ENCODE assay signal across 8 cellular contexts in the genomic region with DNA sequence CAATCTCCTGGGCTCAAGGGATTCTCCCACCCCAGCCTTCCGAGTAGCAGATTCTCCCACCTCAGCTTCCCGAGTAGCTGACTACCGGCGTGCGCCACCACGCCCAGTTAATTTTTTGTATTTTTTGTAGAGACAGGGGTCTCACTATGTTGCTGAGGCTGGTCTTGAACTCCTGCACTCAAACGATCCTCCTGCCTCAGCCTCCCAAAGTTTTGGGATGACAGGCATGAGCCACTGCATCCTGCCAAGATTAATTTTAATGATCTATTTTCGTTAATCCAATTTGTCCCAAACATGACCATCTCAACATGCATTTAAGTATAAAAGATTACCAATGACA. TPM values are rescaled to one million over a fixed set of nuclear protein-coding genes. Genes with fewer than 3 reads are reported as not detected.
DNase-seq lines count a peak whose midpoint lies in the region; ATAC-seq, FAIRE-seq and TF ChIP-seq lines count a peak whose summit lies in the region.

No MANE protein-coding gene starts in this region.

- CTCF ChIA-PET in HCT116 (lab: Charles Lee), result no interaction called here
- CTCF ChIA-PET in activated CD4-positive, alpha-beta memory T cell treated with anti-CD3 and anti-CD28 coated beads for 36 hours (lab: Charles Lee), result interaction anchor here (0.8 to 4.9 kb wide), 8 partner anchors 13 to 264 kb away, joined by 3 to 99 read pairs (median 4); a partner anchor contains a TSS

- H3K27me3 ChIP-seq in HCT116 (ENCODE audit: insufficient read depth, low read length) (no peaks in the 10 kb centered on the region), small intestine (ENCODE audit: control insufficient read depth in 2 of 2, insufficient read depth in 2 of 2, low read length in 2 of 2) (no peaks in the 10 kb centered on the region)

- RAD21 ChIA-PET in HCT116 (lab: Charles Lee; ENCODE audit: low non-redundant PET in 1 of 2, low total read pairs in 2 of 2, uncharacterized antibody in 2 of 2, unreplicated experiment in 2 of 2), result no interaction called here

- intact Hi-C loops in HCT116 (cut with micrococcal nuclease), result no loop called here
- intact Hi-C loops in activated CD4-positive, alpha-beta memory T cell treated with anti-CD3 and anti-CD28 coated beads for 36 hours (cut with micrococcal nuclease), result loop anchor here (5.0 kb wide), 3 partner anchors 116 to 829 kb away; a partner anchor contains a TSS

- DNase-seq in HCT116 (ENCODE audit: low read depth, low spot score) (no peak), glutamatergic neuron (no peak), small intestine (no peak), SK-N-DZ (ENCODE audit: low spot score) (no peak), putamen (ENCODE audit: low spot score) (no peak), NCI-H446 (lab: John Stamatoyannopoulos, UW) (no peak)
- DNase-seq in activated CD4-positive, alpha-beta memory T cell treated with anti-CD3 and anti-CD28 coated beads for 36 hours, result no peak

- no peaks in the 10 kb centered on the region for H3K27me3 Mint-ChIP-seq in activated CD4-positive, alpha-beta memory T cell treated with anti-CD3 and anti-CD28 coated beads for 36 hours
- peaks cover 10% of the 10 kb centered on the region for H3K27me3 Mint-ChIP-seq in glutamatergic neuron (ENCODE audit: unreplicated experiment)

- H3K4me3 ChIP-seq in HCT116 (replicated peaks in 1 of 2; ENCODE audit: low read depth in 1 of 2, low read length in 2 of 2) (peak overlapping the region; percentile 94 to 97), small intestine (ENCODE audit: low read depth in 1 of 2, low read length in 2 of 2) (peak overlapping the region in 1 of 2 donors; percentile 73)

- H3K9ac ChIP-seq in HCT116 (ENCODE audit: low read length), result peak overlapping the region; percentile 91

- no peak for TF ChIP-seq POLR2A in HCT116 (IDR thresholded peaks at IDR 0.05; ENCODE audit: borderline replicate concordance, extremely low read depth, insufficient read depth, insufficient read length)

- peaks cover 78% of the 10 kb centered on the region for H3K4me1 Mint-ChIP-seq in activated CD4-positive, alpha-beta memory T cell treated with anti-CD3 and anti-CD28 coated beads for 36 hours (ENCODE audit: low read depth)
- H3K4me1 Mint-ChIP-seq in glutamatergic neuron (ENCODE audit: low read depth, unreplicated experiment), result peaks cover 53% of the 10 kb centered on the region

- H3K27ac ChIP-seq in HCT116 (ENCODE audit: low read depth, low read length), result peak overlapping the region; percentile 91
- H3K27ac ChIP-seq in small intestine (ENCODE audit: low read depth in 1 of 2, low read length in 1 of 2), result peak overlapping the region; percentile 34 to 99

- TSS peak; percentile 44 for BruUV-seq in HCT116 (replicated peaks; lab: Mats Ljungman, UMichigan)

- no peak overlapping the region for H2AFZ ChIP-seq in HCT116 (ENCODE audit: low read depth, low read length, poor library complexity, severe bottlenecking)

- H3K79me2 ChIP-seq in HCT116 (ENCODE audit: insufficient read depth, low read length), result peaks cover 72% of the 10 kb centered on the region

- H3K9me3 ChIP-seq in HCT116 (ENCODE audit: control insufficient read depth in 1 of 2, insufficient read depth in 1 of 2, low read depth in 1 of 2, low read length in 2 of 2) (no peaks in the 10 kb centered on the region), small intestine (ENCODE audit: control insufficient read depth, low read depth) (no peaks in the 10 kb centered on the region)

- POLR2A ChIA-PET in HCT116 (lab: Charles Lee), result no interaction called here
- POLR2A ChIA-PET in activated CD4-positive, alpha-beta memory T cell treated with anti-CD3 and anti-CD28 coated beads for 36 hours (lab: Charles Lee), result interaction anchor here (3.9 to 4.4 kb wide), 3 partner anchors 9 to 53 kb away, joined by 23 to 50 read pairs (median 34); a partner anchor contains a TSS

- peak overlapping the region; percentile 91 for H3K27ac Mint-ChIP-seq in activated CD4-positive, alpha-beta memory T cell treated with anti-CD3 and anti-CD28 coated beads for 36 hours
- H3K27ac Mint-ChIP-seq in glutamatergic neuron (ENCODE audit: unreplicated experiment), result peak overlapping the region; percentile 85

- H3K36me3 Mint-ChIP-seq in activated CD4-positive, alpha-beta memory T cell treated with anti-CD3 and anti-CD28 coated beads for 36 hours, result peaks cover 26% of the 10 kb centered on the region
- no peaks in the 10 kb centered on the region for H3K36me3 Mint-ChIP-seq in glutamatergic neuron (ENCODE audit: unreplicated experiment)

- H3K9me2 ChIP-seq in HCT116 (ENCODE audit: insufficient read depth), result no peaks in the 10 kb centered on the region

- FAIRE-seq in small intestine (lab: Jason Lieb, UNC), result no peak

- H3K36me3 ChIP-seq in HCT116 (ENCODE audit: control insufficient read depth in 1 of 2, insufficient read depth in 2 of 2, low read length in 2 of 2) (no peaks in the 10 kb centered on the region; a peak in 1 of 4 replicates), small intestine (ENCODE audit: control insufficient read depth in 2 of 2, insufficient read depth in 2 of 2, low read length in 2 of 2) (no peaks in the 10 kb centered on the region)

- peaks cover 7 to 20% of the 10 kb centered on the region in 2 experiments; a peak in 3 of 4 replicates for H3K4me1 ChIP-seq in HCT116 (ENCODE audit: control insufficient read depth in 1 of 2, insufficient read depth in 2 of 2, low read length in 2 of 2)
- H3K4me1 ChIP-seq in small intestine (ENCODE audit: control insufficient read depth in 2 of 2, insufficient read depth in 1 of 2, low read depth in 1 of 2, low read length in 1 of 2), result peaks cover 7 to 38% of the 10 kb centered on the region in 2 donors

- ATAC-seq in HCT116 (no peak), GM18861 (IDR thresholded peaks at IDR 0.05; ENCODE audit: unreplicated experiment) (no peak)

- H4K20me1 ChIP-seq in HCT116 (ENCODE audit: insufficient read depth), result peaks cover 3% of the 10 kb centered on the region; the same call in 1 of the 2 replicates

- TF ChIP-seq CTCF in HCT116 (IDR thresholded peaks at IDR 0.05 in 2 of 3, conservative IDR thresholded peaks at IDR 0.05 in 1 of 3; ENCODE audit: borderline replicate concordance in 1 of 3, insufficient read depth in 1 of 3, low read depth in 2 of 3, low read length in 2 of 3), result no peak
- no peak for TF ChIP-seq CTCF in glutamatergic neuron (IDR thresholded peaks at IDR 0.05; ENCODE audit: partially characterized antibody, unreplicated experiment)

- 22 to 52% (median 31%) methylated on average over 8 of the region's 8 CpGs for WGBS in small intestine, 3 donors

- H3K9me3 Mint-ChIP-seq in activated CD4-positive, alpha-beta memory T cell treated with anti-CD3 and anti-CD28 coated beads for 36 hours, result no peaks in the 10 kb centered on the region
- peaks cover 14% of the 10 kb centered on the region for H3K9me3 Mint-ChIP-seq in glutamatergic neuron (ENCODE audit: unreplicated experiment)

- TF ChIP-seq RAD21 in HCT116 (IDR thresholded peaks at IDR 0.05; ENCODE audit: low read depth), result no peak

- peak overlapping the region; percentile 85 for H3K4me3 Mint-ChIP-seq in activated CD4-positive, alpha-beta memory T cell treated with anti-CD3 and anti-CD28 coated beads for 36 hours
- H3K4me3 Mint-ChIP-seq in glutamatergic neuron (ENCODE audit: unreplicated experiment), result peak overlapping the region; percentile 89

- H3K4me2 ChIP-seq in HCT116 (ENCODE audit: low read length), result peak overlapping the region; percentile 93

TF ChIP-seq in HCT116, 20 proteins besides CTCF, POLR2A, EP300 and RAD21 (continues in another document):
- TF ChIP-seq ZFX (IDR thresholded peaks at IDR 0.05), result no peak
- no peak for TF ChIP-seq CEBPB (IDR thresholded peaks at IDR 0.05; ENCODE audit: low read depth)
- no peak for TF ChIP-seq ZNF274 (IDR thresholded peaks at IDR 0.05; ENCODE audit: low read depth, low read length)
- TF ChIP-seq FOSL1 (IDR thresholded peaks at IDR 0.05; ENCODE audit: low read depth), result no peak
- no peak for TF ChIP-seq JUND (IDR thresholded peaks at IDR 0.05)
- no peak for TF ChIP-seq POLR2AphosphoS5 (IDR thresholded peaks at IDR 0.05; ENCODE audit: low read depth, low read length)
- no peak for TF ChIP-seq ELF1 (IDR thresholded peaks at IDR 0.05; ENCODE audit: borderline replicate concordance, low read depth)
- TF ChIP-seq SP1 (IDR thresholded peaks at IDR 0.05; ENCODE audit: low read depth), result no peak

RNA-seq across cellular contexts. Expression of a gene that starts 1.2 kb away (rescaled TPM):
- total RNA-seq in HCT116 (2021; ENCODE audit: unreplicated experiment) (33.4 TPM), glutamatergic neuron (ENCODE audit: unreplicated experiment) (87.7 TPM)
- 14.8 and 15.7 TPM in 2 replicates for polyA plus RNA-seq in HCT116 (2012)
- total RNA-seq in activated CD4-positive, alpha-beta memory T cell treated with anti-CD3 and anti-CD28 coated beads for 36 hours, result 10 to 100 TPM; 65.1 to 75.5 TPM
- 10 to 100 TPM; 21.2 to 39.1 (median 34.6) TPM for polyA plus RNA-seq in small intestine
- 46.3 and 47.8 TPM in 2 replicates for polyA plus RNA-seq in SK-N-DZ (2014; cell fraction: cytosol; rRNA removed)
- 112 and 113 TPM in 2 replicates for polyA plus RNA-seq in SK-N-DZ (2014; cell fraction: nucleus; rRNA removed)

RNA-seq across cellular contexts. Expression of a gene that starts 53.2 kb away (rescaled TPM):
- 26.8 TPM for total RNA-seq in HCT116 (2021; ENCODE audit: unreplicated experiment)
- polyA plus RNA-seq in HCT116 (2012), result 25.3 and 26.1 TPM in 2 replicates
- 10 to 100 TPM; 28.4 to 29.9 TPM for total RNA-seq in activated CD4-positive, alpha-beta memory T cell treated with anti-CD3 and anti-CD28 coated beads for 36 hours
- total RNA-seq in glutamatergic neuron (ENCODE audit: unreplicated experiment), result 18.4 TPM
- polyA plus RNA-seq in small intestine, result 10 to 100 TPM; 49.7 to 73.4 (median 49.7) TPM
- polyA plus RNA-seq in SK-N-DZ (2014; cell fraction: cytosol; rRNA removed), result 14.1 and 17.7 TPM in 2 replicates
- 12.7 and 12.9 TPM in 2 replicates for polyA plus RNA-seq in SK-N-DZ (2014; cell fraction: nucleus; rRNA removed)

RNA-seq across cellular contexts. Expression of a gene that starts 55.5 kb away (rescaled TPM):
- 291 TPM for total RNA-seq in HCT116 (2021; ENCODE audit: unreplicated experiment)
- polyA plus RNA-seq in HCT116 (2012), result 55.7 and 73.4 TPM in 2 replicates
- 100 to 1,000 TPM; 287 to 296 TPM for total RNA-seq in activated CD4-positive, alpha-beta memory T cell treated with anti-CD3 and anti-CD28 coated beads for 36 hours
- 71.2 TPM for total RNA-seq in glutamatergic neuron (ENCODE audit: unreplicated experiment)
- polyA plus RNA-seq in small intestine, result 100 to 1,000 TPM in 1 of 3 donors, 10 to 100 TPM in 2; 53.0 to 106 (median 89.7) TPM
- 293 and 391 TPM in 2 replicates for polyA plus RNA-seq in SK-N-DZ (2014; cell fraction: cytosol; rRNA removed)
- polyA plus RNA-seq in SK-N-DZ (2014; cell fraction: nucleus; rRNA removed), result 77.1 and 100 TPM in 2 replicates
